In genomic region chr11:107799245-107799859, GRCh38 we compare ENCODE assay signal across 8 cellular contexts. TPM values are rescaled to one million over a fixed set of nuclear protein-coding genes. Genes with fewer than 3 reads are reported as not detected.
DNase-seq lines count a peak whose midpoint lies in the region; ATAC-seq, FAIRE-seq and TF ChIP-seq lines count a peak whose summit lies in the region.

No MANE protein-coding gene starts in this region.

- peak; percentile 53 for TF ChIP-seq CTCF in A549 (IDR thresholded peaks at IDR 0.05)
- peak; percentile 98 for TF ChIP-seq CTCF in choroid plexus epithelial cell (conservative IDR thresholded peaks at IDR 0.05; ENCODE audit: low read depth, low read length)
- TF ChIP-seq CTCF in liver (IDR thresholded peaks at IDR 0.05; ENCODE audit: low read depth, low read length, missing input control), result peak; percentile 93

- no peak overlapping the region for H3K9ac ChIP-seq in liver (ENCODE audit: low read depth in 1 of 2, low read length in 2 of 2)

- POLR2A ChIA-PET in A549 (lab: Yijun Ruan, JAX), result no interaction called here

- H3K9me3 ChIP-seq in A549 (no peaks in the 10 kb centered on the region), liver (ENCODE audit: control insufficient read depth in 4 of 4, low read length in 3 of 4) (no peaks in the 10 kb centered on the region)

- H3K4me2 ChIP-seq in A549, result no peak overlapping the region

- TF ChIP-seq POLR2A in A549 (IDR thresholded peaks at IDR 0.05; ENCODE audit: low read length) (no peak), GM12892 (IDR thresholded peaks at IDR 0.05; ENCODE audit: low read depth, low read length) (no peak)

- DNase-seq in A549 (ENCODE audit: low read depth in 1 of 2, low spot score in 1 of 2), result peak; percentile 36 to 56
- DNase-seq in GM12892 (ENCODE audit: insufficient read length), result peak; percentile 34
- peak; percentile 17 for DNase-seq in NCI-H2196 treated with DMSO at 0.1 percent for 48 hours (lab: John Stamatoyannopoulos, UW; ENCODE audit: unreplicated experiment)
- peak; percentile 36 to 51 for DNase-seq in activated CD4-positive, alpha-beta T cell treated with anti-CD3 and anti-CD28 coated beads for 24 hours (ENCODE audit: low read depth in 2 of 2)
- DNase-seq in choroid plexus epithelial cell (ENCODE audit: low read depth), result peak; percentile 86
- DNase-seq in stimulated activated CD8-positive, alpha-beta memory T cell treated with anti-CD3 and anti-CD28 coated beads, Interleukin-12 subunit alpha, Interleukin-12 subunit beta, amount 100 ng/mL, for 1 hour (ENCODE audit: low read depth), result peak; percentile 22

- CTCF ChIA-PET in A549 (lab: Yijun Ruan, JAX), result interaction anchor here (0.6 to 1.4 kb wide), 6 partner anchors 8 to 386 kb away, joined by 3 to 4 read pairs (median 3); no protein-coding TSS in a partner anchor

- TF ChIP-seq EP300 in A549 (IDR thresholded peaks at IDR 0.05), result no peak

- no peak for FAIRE-seq in A549 (lab: Jason Lieb, UNC)
- FAIRE-seq in GM12892 (lab: Jason Lieb, UNC), result peak; percentile 84

- 61% methylated on average over 12 of the region's 12 CpGs for WGBS in A549 (ENCODE audit: missing lambda C conversion rate)
- WGBS in liver, result 68% methylated on average over 12 of the region's 12 CpGs

- TF ChIP-seq RAD21 in A549 (conservative IDR thresholded peaks at IDR 0.05 in 1 of 2, IDR thresholded peaks at IDR 0.05 in 1 of 2), result peak; percentile 42 to 55; a peak in 3 of 5 replicates
- peak; percentile 68 to 76 for TF ChIP-seq RAD21 in liver (IDR thresholded peaks at IDR 0.05)

- H3K36me3 ChIP-seq in liver (ENCODE audit: control insufficient read depth in 4 of 4, insufficient read depth in 3 of 4, low read depth in 1 of 4, low read length in 3 of 4), result no peaks in the 10 kb centered on the region

- H3K4me1 ChIP-seq in A549 (no peaks in the 10 kb centered on the region), liver (ENCODE audit: control insufficient read depth in 4 of 4, insufficient read depth in 4 of 4, low read length in 3 of 4) (no peaks in the 10 kb centered on the region)

- H3K27ac ChIP-seq in A549 (no peak overlapping the region), liver (ENCODE audit: low read depth in 1 of 2, low read length in 2 of 2) (no peak overlapping the region)

- no peaks in the 10 kb centered on the region for H3K27me3 ChIP-seq in liver (ENCODE audit: control insufficient read depth in 4 of 4, insufficient read depth in 4 of 4, low read length in 3 of 4)

- ATAC-seq in A549, result peak; percentile 82 to 88
- ATAC-seq in HG02943 (IDR thresholded peaks at IDR 0.05; ENCODE audit: low read depth, unreplicated experiment), result peak; percentile 80

- H3K4me3 ChIP-seq in A549 (no peak overlapping the region), choroid plexus epithelial cell (ENCODE audit: low read depth, low read length) (no peak overlapping the region), liver (ENCODE audit: low read depth in 1 of 3, low read length in 3 of 3) (no peak overlapping the region)

TF ChIP-seq in A549, 52 proteins besides CTCF, POLR2A, EP300 and RAD21 (continues in another document):
- TF ChIP-seq E2F6 (IDR thresholded peaks at IDR 0.05; ENCODE audit: borderline replicate concordance, low read depth) (no peak), FOSB (CRISPR knock-in tag; IDR thresholded peaks at IDR 0.05) (no peak), RFX5 (IDR thresholded peaks at IDR 0.05) (no peak), TFCP2L1 (CRISPR knock-in tag; IDR thresholded peaks at IDR 0.05) (no peak), NFE2L2 (conservative IDR thresholded peaks at IDR 0.05; ENCODE audit: low read length) (no peak), SMC3 (IDR thresholded peaks at IDR 0.05) (no peak; the same call in 2 of the 3 replicates), PHF8 (IDR thresholded peaks at IDR 0.05; ENCODE audit: borderline replicate concordance, low read depth) (no peak), GATA3 (IDR thresholded peaks at IDR 0.05; ENCODE audit: borderline replicate concordance) (no peak), CBX8 (IDR thresholded peaks at IDR 0.05) (no peak), HES2 (IDR thresholded peaks at IDR 0.05) (no peak), FOXS1 (CRISPR knock-in tag; IDR thresholded peaks at IDR 0.05) (no peak), ZC3H11A (IDR thresholded peaks at IDR 0.05) (no peak), PBX3 (IDR thresholded peaks at IDR 0.05) (no peak), USF2 (IDR thresholded peaks at IDR 0.05) (no peak)

TF ChIP-seq in liver, 16 proteins besides CTCF, POLR2A, EP300 and RAD21:
- no peak for TF ChIP-seq GABPA (IDR thresholded peaks at IDR 0.05 in 1 of 2, conservative IDR thresholded peaks at IDR 0.05 in 1 of 2)

RNA-seq across cellular contexts. Expression of gene SLC35F2, which starts 59.2 kb away (rescaled TPM):
- polyA plus RNA-seq in A549 (2011; rRNA removed), result 27.0 and 30.0 TPM in 2 replicates
- polyA plus RNA-seq in A549 (2012; cell fraction: cytosol; rRNA removed), result 12.6 and 15.7 TPM in 2 replicates
- polyA plus RNA-seq in A549 (2012; cell fraction: nucleus; rRNA removed), result 7.3 and 11.4 TPM in 2 replicates
- 32.4 to 33.6 TPM (median 32.8 TPM) in 3 replicates for polyA plus RNA-seq in A549 (2017; fragmentation: RNase III; extraction: RNeasy Plus Mini Kit Qiagen cat#74134 plus additional on column Dnase treatment)
- polyA minus RNA-seq in A549 (2011; rRNA and poly(A)+ RNA removed), result 31.9 and 34.6 TPM in 2 replicates
- 19.8 TPM for polyA plus RNA-seq in GM12892 (2012; ENCODE audit: missing spikeins)
- 1 to 10 TPM in 1 of 2 donors, under 1 TPM in 1; 0.42 to 1.4 TPM for total RNA-seq in liver
- polyA plus RNA-seq in liver, result under 1 TPM; 0.14 to 0.69 TPM

Comparison
In these comparisons a context has a peak if more than half of its experiments do, and no peak if none do; other contexts are left out.
1. DNase-seq: peak in every context shown above with its lines; median percentile 86 in choroid plexus epithelial cell; 46 in A549; 44 in activated CD4-positive, alpha-beta T cell treated with anti-CD3 and anti-CD28 coated beads for 24 hours; 34 in GM12892; 22 in stimulated activated CD8-positive, alpha-beta memory T cell treated with anti-CD3 and anti-CD28 coated beads, Interleukin-12 subunit alpha, Interleukin-12 subunit beta, amount 100 ng/mL, for 1 hour; 17 in NCI-H2196 treated with DMSO at 0.1 percent for 48 hours.
2. RNA of gene SLC35F2, which starts 59.2 kb away (polyA plus RNA-seq): 7.3 to 33.6 TPM in A549; 0.14 to 0.69 TPM in liver; every median in the first group is over 4 times any median in the second.
3. Peak in every context shown above with its lines, with median percentiles within 50 percentile points of each other: CTCF ChIP-seq.